10 cellular contexts compared by ENCODE assay signal in genomic region chr11:128468106-128468505, GRCh38.
A peak's percentile ranks its signal among the peaks of the same experiment; 100 is the strongest.
DNase-seq lines count a peak whose midpoint lies in the region; TF ChIP-seq lines count a peak whose summit lies in the region.
"Had no signal": no experiment of that assay in that cellular context is flagged by ENCODE, and none has a peak within 500 bp of the region (broad histone marks: within the 10 kb centered on the region; RNA-seq: fewer than 3 reads in every experiment).

No MANE protein-coding gene starts in this region.

- H3K9me3 Mint-ChIP-seq in activated CD4-positive, alpha-beta T cell treated with anti-CD3 and anti-CD28 coated beads, Interleukin-2, amount 10 ng/mL, durations not matched to agents 7 days and 5 days: no peaks in the 10 kb centered on the region
- H3K9me3 Mint-ChIP-seq in activated CD4-positive, alpha-beta memory T cell treated with anti-CD3 and anti-CD28 coated beads for 36 hours: no peaks in the 10 kb centered on the region
- no peaks in the 10 kb centered on the region for H3K9me3 Mint-ChIP-seq in immature natural killer cell
- H3K9me3 Mint-ChIP-seq: WTC11 had no signal

- peaks cover 97% of the 10 kb centered on the region for H3K4me1 Mint-ChIP-seq in activated CD4-positive, alpha-beta T cell treated with anti-CD3 and anti-CD28 coated beads, Interleukin-2, amount 10 ng/mL, durations not matched to agents 7 days and 5 days
- H3K4me1 Mint-ChIP-seq in activated CD4-positive, alpha-beta memory T cell treated with anti-CD3 and anti-CD28 coated beads for 36 hours (ENCODE audit: low read depth): peaks cover 97% of the 10 kb centered on the region
- H3K4me1 Mint-ChIP-seq in immature natural killer cell: peaks cover 100% of the 10 kb centered on the region in 2 donors
- H3K4me1 Mint-ChIP-seq: WTC11 had no signal

- peak overlapping the region; percentile 54 for H3K4me3 Mint-ChIP-seq in activated CD4-positive, alpha-beta T cell treated with anti-CD3 and anti-CD28 coated beads, Interleukin-2, amount 10 ng/mL, durations not matched to agents 7 days and 5 days
- H3K4me3 Mint-ChIP-seq in activated CD4-positive, alpha-beta memory T cell treated with anti-CD3 and anti-CD28 coated beads for 36 hours: peak overlapping the region; percentile 70
- peak overlapping the region in 4 of 5 donors; percentile 33 to 69 (median 53) for H3K4me3 Mint-ChIP-seq in immature natural killer cell
- H3K4me3 Mint-ChIP-seq: WTC11 had no signal

- no peak for TF ChIP-seq POLR2A in suprapubic skin (IDR thresholded peaks at IDR 0.05)

- H3K27ac Mint-ChIP-seq in activated CD4-positive, alpha-beta T cell treated with anti-CD3 and anti-CD28 coated beads, Interleukin-2, amount 10 ng/mL, durations not matched to agents 7 days and 5 days: peak overlapping the region; percentile 91
- H3K27ac Mint-ChIP-seq in activated CD4-positive, alpha-beta memory T cell treated with anti-CD3 and anti-CD28 coated beads for 36 hours: peak overlapping the region; percentile 99
- H3K27ac Mint-ChIP-seq in immature natural killer cell: peak overlapping the region; percentile 91 to 99 (median 98)
- H3K27ac Mint-ChIP-seq: WTC11 had no signal

- peaks cover 32% of the 10 kb centered on the region for H3K4me1 ChIP-seq in suprapubic skin

- CTCF ChIA-PET in activated CD4-positive, alpha-beta T cell treated with anti-CD3 and anti-CD28 coated beads, Interleukin-2, amount 10 ng/mL, durations not matched to agents 7 days and 5 days (lab: Charles Lee): interaction anchor here (0.6 to 1.9 kb wide), 11 partner anchors 8 to 179 kb away, joined by 3 to 7 read pairs (median 4); no protein-coding TSS in a partner anchor
- CTCF ChIA-PET in activated CD4-positive, alpha-beta memory T cell treated with anti-CD3 and anti-CD28 coated beads for 36 hours (lab: Charles Lee): interaction anchor here (0.5 to 7.6 kb wide), 12 partner anchors 10 to 289 kb away, joined by 3 to 54 read pairs (median 4); no protein-coding TSS in a partner anchor

- peak overlapping the region; percentile 75 for H3K27ac ChIP-seq in suprapubic skin
- no peak overlapping the region for H3K27ac ChIP-seq in WERI-Rb-1

- 52% methylated on average over 1 of the region's 1 CpG for WGBS in suprapubic skin

- no peaks in the 10 kb centered on the region for H3K9me3 ChIP-seq in suprapubic skin
- H3K9me3 ChIP-seq in WERI-Rb-1 (ENCODE audit: severe bottlenecking): no peaks in the 10 kb centered on the region

- H3K36me3 Mint-ChIP-seq in activated CD4-positive, alpha-beta T cell treated with anti-CD3 and anti-CD28 coated beads, Interleukin-2, amount 10 ng/mL, durations not matched to agents 7 days and 5 days (ENCODE audit: low read depth): peaks cover 98% of the 10 kb centered on the region
- peaks cover 96% of the 10 kb centered on the region for H3K36me3 Mint-ChIP-seq in activated CD4-positive, alpha-beta memory T cell treated with anti-CD3 and anti-CD28 coated beads for 36 hours
- peaks cover 32 to 70% (median 47%) of the 10 kb centered on the region in 3 donors for H3K36me3 Mint-ChIP-seq in immature natural killer cell

- intact Hi-C loops in activated CD4-positive, alpha-beta memory T cell treated with anti-CD3 and anti-CD28 coated beads for 36 hours (cut with micrococcal nuclease): loop anchor here (5.0 kb wide), 1 partner anchor 364 kb away; no protein-coding TSS in a partner anchor

- H3K4me3 ChIP-seq in suprapubic skin (no peak overlapping the region), H7 (ENCODE audit: insufficient read depth, low read depth, low read length) (no peak overlapping the region), WERI-Rb-1 (ENCODE audit: low read depth, low read length) (no peak overlapping the region)

- TF ChIP-seq CTCF in suprapubic skin (IDR thresholded peaks at IDR 0.05) (no peak), WERI-Rb-1 (IDR thresholded peaks at IDR 0.05; ENCODE audit: low read depth, low read length) (no peak)

- H3K36me3 ChIP-seq in suprapubic skin (peaks cover 11% of the 10 kb centered on the region), H7 (replicated peaks; ENCODE audit: control insufficient read depth, insufficient read depth, low read length) (peaks cover 3% of the 10 kb centered on the region), WERI-Rb-1 (no peaks in the 10 kb centered on the region)

- H3K27me3 ChIP-seq in suprapubic skin: no peaks in the 10 kb centered on the region
- no peaks in the 10 kb centered on the region for H3K27me3 ChIP-seq in H7 (ENCODE audit: control insufficient read depth, insufficient read depth, low read length)
- H3K27me3 ChIP-seq in WERI-Rb-1 (ENCODE audit: insufficient read depth, low read depth, severe bottlenecking): no peaks in the 10 kb centered on the region

- no peaks in the 10 kb centered on the region for H3K27me3 Mint-ChIP-seq in activated CD4-positive, alpha-beta T cell treated with anti-CD3 and anti-CD28 coated beads, Interleukin-2, amount 10 ng/mL, durations not matched to agents 7 days and 5 days
- no peaks in the 10 kb centered on the region for H3K27me3 Mint-ChIP-seq in activated CD4-positive, alpha-beta memory T cell treated with anti-CD3 and anti-CD28 coated beads for 36 hours
- H3K27me3 Mint-ChIP-seq in immature natural killer cell (ENCODE audit: low read depth in 3 of 3): peaks cover 9 to 16% (median 11%) of the 10 kb centered on the region in 3 donors

- POLR2A ChIA-PET in activated CD4-positive, alpha-beta T cell treated with anti-CD3 and anti-CD28 coated beads, Interleukin-2, amount 10 ng/mL, durations not matched to agents 7 days and 5 days (lab: Charles Lee): interaction anchor here (0.6 to 0.7 kb wide), 3 partner anchors 78 to 968 kb away, joined by 3 read pairs; no protein-coding TSS in a partner anchor
- POLR2A ChIA-PET in activated CD4-positive, alpha-beta memory T cell treated with anti-CD3 and anti-CD28 coated beads for 36 hours (lab: Charles Lee): interaction anchor here (0.9 to 10.0 kb wide), 10 partner anchors 9 to 218 kb away, joined by 3 to 85 read pairs (median 4); no protein-coding TSS in a partner anchor

- TF ChIP-seq EP300 in suprapubic skin (IDR thresholded peaks at IDR 0.05): no peak

- DNase-seq in activated CD4-positive, alpha-beta T cell treated with anti-CD3 and anti-CD28 coated beads, Interleukin-2, amount 10 ng/mL, durations not matched to agents 7 days and 5 days: no peak
- no peak for DNase-seq in activated CD4-positive, alpha-beta T cell treated with anti-CD3 and anti-CD28 coated beads, Interleukin-2, amount 50 U/mL, for 4 hours
- no peak for DNase-seq in activated CD4-positive, alpha-beta memory T cell treated with anti-CD3 and anti-CD28 coated beads for 36 hours
- DNase-seq in immature natural killer cell (no peak), suprapubic skin (ENCODE audit: low spot score in 2 of 2) (no peak), H7 (no peak), WERI-Rb-1 (no peak), NOMO-1 treated with dmso at 0.1 percent for 144 hours (lab: John Stamatoyannopoulos, UW; ENCODE audit: unreplicated experiment) (no peak)
- DNase-seq: cortex of kidney had no signal
